In genomic region chr20:50193851-50194830, GRCh38 we compare ENCODE assay signal across 8 cellular contexts. TPM values are rescaled to one million over a fixed set of nuclear protein-coding genes. Genes with fewer than 3 reads are reported as not detected.
DNase-seq lines count a peak whose midpoint lies in the region; ATAC-seq, FAIRE-seq and TF ChIP-seq lines count a peak whose summit lies in the region.

No MANE protein-coding gene starts in this region.

- peak overlapping the region; percentile 1 to 85 for H3K18ac ChIP-seq in mesenchymal stem cell (ENCODE audit: low read depth in 1 of 2, low read length in 2 of 2)

- H3K4me3 ChIP-seq in heart right ventricle: peak overlapping the region; percentile 71 to 96 (median 88)
- peak overlapping the region; percentile 63 to 99 for H3K4me3 ChIP-seq in mesenchymal stem cell (ENCODE audit: insufficient read depth in 1 of 2, low read depth in 1 of 2, low read length in 2 of 2)
- H3K4me3 ChIP-seq in upper lobe of right lung: peak overlapping the region; percentile 87

- H2AK5ac ChIP-seq in mesenchymal stem cell (ENCODE audit: low read length, severe bottlenecking): peak overlapping the region; percentile 61

- DNase-seq in heart right ventricle: no peak
- DNase-seq in cardiac septum (ENCODE audit: low spot score): no peak
- DNase-seq in mesenchymal stem cell: peak; percentile 55
- DNase-seq in upper lobe of right lung: peak; percentile 78
- no peak for DNase-seq in superior temporal gyrus (ENCODE audit: extremely low spot score)
- DNase-seq in D721Med (ENCODE audit: insufficient read length, low spot score): no peak

- H3K4me2 ChIP-seq in mesenchymal stem cell (ENCODE audit: low read length, poor library complexity, severe bottlenecking): peak overlapping the region; percentile 93

- no peaks in the 10 kb centered on the region for H3K36me3 Mint-ChIP-seq in brain

- no peaks in the 10 kb centered on the region for H3K9me3 Mint-ChIP-seq in brain

- peak in 1 of 8 donors; percentile 0 for ATAC-seq in heart right ventricle
- ATAC-seq in upper lobe of right lung: no peak
- no peak for ATAC-seq in GM18517 (IDR thresholded peaks at IDR 0.05; ENCODE audit: unreplicated experiment)

- H3K14ac ChIP-seq in mesenchymal stem cell (ENCODE audit: low read length in 2 of 2): peak overlapping the region in 1 of 2 experiments; percentile 100

- H3K27ac Mint-ChIP-seq in brain: peak overlapping the region in 3 of 5 experiments; percentile 93 to 99 (median 95)

- peak overlapping the region in 1 of 2 experiments; percentile 40 for H2BK12ac ChIP-seq in mesenchymal stem cell (ENCODE audit: low read length in 2 of 2)

- H3K9me3 ChIP-seq in heart right ventricle (peaks cover 0 to 2% (median 0%) of the 10 kb centered on the region in 11 donors), mesenchymal stem cell (ENCODE audit: control insufficient read depth, low read length) (peaks cover 3% of the 10 kb centered on the region), upper lobe of right lung (no peaks in the 10 kb centered on the region)

- H2BK15ac ChIP-seq in mesenchymal stem cell (ENCODE audit: low read depth, poor library complexity, severe bottlenecking): peak overlapping the region; percentile 12

- H3K23ac ChIP-seq in mesenchymal stem cell (ENCODE audit: low read length in 2 of 2): peak overlapping the region in 1 of 2 experiments; percentile 84

- H3K36me3 ChIP-seq in heart right ventricle (peaks cover 0 to 27% (median 0%) of the 10 kb centered on the region in 9 donors), mesenchymal stem cell (ENCODE audit: control insufficient read depth in 1 of 2, insufficient read depth in 2 of 2, low read depth in 1 of 2, low read length in 2 of 2) (peaks cover 17 to 40% of the 10 kb centered on the region in 2 experiments), upper lobe of right lung (peaks cover 22% of the 10 kb centered on the region)

- peaks cover 0 to 9% (median 0%) of the 10 kb centered on the region in 7 donors for H3K27me3 ChIP-seq in heart right ventricle
- no peaks in the 10 kb centered on the region for H3K27me3 ChIP-seq in mesenchymal stem cell (ENCODE audit: control insufficient read depth in 1 of 2, insufficient read depth in 1 of 2, low read length in 2 of 2)
- H3K27me3 ChIP-seq in upper lobe of right lung: no peaks in the 10 kb centered on the region

- FAIRE-seq in D721Med (lab: Jason Lieb, UNC): no peak

- WGBS in heart right ventricle, 2 donors: 62 to 65% methylated on average over 23 of the region's 23 CpGs
- 80% methylated on average over 20 of the region's 23 CpGs for WGBS in mesenchymal stem cell

- no peak overlapping the region for H2BK5ac ChIP-seq in mesenchymal stem cell (ENCODE audit: low read depth, low read length, poor library complexity, severe bottlenecking)

- H3K4ac ChIP-seq in mesenchymal stem cell (ENCODE audit: low read depth in 1 of 2, low read length in 2 of 2): peak overlapping the region; percentile 0 to 25

- peak overlapping the region; percentile 53 for H4K8ac ChIP-seq in mesenchymal stem cell (ENCODE audit: low read length)

- H3K27ac ChIP-seq in heart right ventricle (peak overlapping the region; percentile 39 to 99 (median 99)), mesenchymal stem cell (ENCODE audit: low read length, poor library complexity, severe bottlenecking) (no peak overlapping the region), upper lobe of right lung (peak overlapping the region; percentile 99)

- peaks cover 56% of the 10 kb centered on the region for H3K27me3 Mint-ChIP-seq in brain

- intact Hi-C loops in heart right ventricle (cut with DNase I): loop anchor here in 8 of 10 donors (5.0 to 10.0 kb wide), 9 partner anchors 73 to 203 kb away; no protein-coding TSS in a partner anchor
- intact Hi-C loops in cardiac septum (cut with DNase I): loop anchor here (2.0 to 5.0 kb wide), 5 partner anchors 31 to 205 kb away; no protein-coding TSS in a partner anchor
- intact Hi-C loops in upper lobe of right lung (cut with DNase I): no loop called here

- TF ChIP-seq CTCF in heart right ventricle (IDR thresholded peaks at IDR 0.05): no peak
- TF ChIP-seq CTCF in brain (conservative IDR thresholded peaks at IDR 0.05): no peak
- TF ChIP-seq CTCF in upper lobe of right lung (IDR thresholded peaks at IDR 0.05): no peak
- no peak for TF ChIP-seq CTCF in D721Med (IDR thresholded peaks at IDR 0.05; ENCODE audit: insufficient read depth, missing control alignments)

- H3K9ac ChIP-seq in mesenchymal stem cell (ENCODE audit: low read length): peak overlapping the region; percentile 99

- H3K79me1 ChIP-seq in mesenchymal stem cell (replicated peaks; ENCODE audit: low read length, poor library complexity, severe bottlenecking): peaks cover 10% of the 10 kb centered on the region

- peaks cover 36% of the 10 kb centered on the region for H3K4me1 Mint-ChIP-seq in brain

- no peak overlapping the region for H2BK120ac ChIP-seq in mesenchymal stem cell (ENCODE audit: low read depth, low read length)

- no peak overlapping the region for H2AFZ ChIP-seq in mesenchymal stem cell (ENCODE audit: low read depth, low read length)

- H3K4me1 ChIP-seq in heart right ventricle (peaks cover 7 to 40% (median 25%) of the 10 kb centered on the region in 9 donors), mesenchymal stem cell (ENCODE audit: control insufficient read depth, insufficient read depth, low read depth, low read length) (peaks cover 30% of the 10 kb centered on the region), upper lobe of right lung (peaks cover 22% of the 10 kb centered on the region)

- H3K4me3 Mint-ChIP-seq in brain: peak overlapping the region; percentile 90 to 96 (median 91)

- H4K91ac ChIP-seq in mesenchymal stem cell (ENCODE audit: low read length): peak overlapping the region; percentile 82

RNA-seq across cellular contexts. Expression of gene CEBPB, which starts 3.5 kb away (rescaled TPM):
- 100 to 1,000 TPM in 1 of 10 donors, 10 to 100 TPM in 9; 28.9 to 104 (median 42.3) TPM for total RNA-seq in heart right ventricle
- 10 to 100 TPM; 20.9 to 44.1 TPM for polyA plus RNA-seq in heart right ventricle
- 33.2 TPM for total RNA-seq in cardiac septum
- polyA plus RNA-seq in brain (ENCODE audit: insufficient read depth, low read depth, low replicate concordance): 17.1 TPM
- 130 TPM for polyA plus RNA-seq in mesenchymal stem cell (2013, experiment 1 of 2)
- 131 TPM for polyA plus RNA-seq in mesenchymal stem cell (2013, experiment 2 of 2)
- 271 TPM for total RNA-seq in upper lobe of right lung

RNA-seq across cellular contexts. Expression of gene PEDS1, which starts 40.6 kb away (rescaled TPM):
- total RNA-seq in heart right ventricle (10 to 100 TPM; 12.2 to 36.2 (median 19.4) TPM), cardiac septum (15.2 TPM), upper lobe of right lung (31.3 TPM)
- polyA plus RNA-seq in heart right ventricle (10 to 100 TPM; 31.1 to 40.2 TPM), brain (ENCODE audit: insufficient read depth, low read depth, low replicate concordance) (45.1 TPM)
- polyA plus RNA-seq in mesenchymal stem cell (2013, experiment 1 of 2): 59.1 TPM
- 58.4 TPM for polyA plus RNA-seq in mesenchymal stem cell (2013, experiment 2 of 2)

Comparison
In these comparisons a context has a peak if more than half of its experiments do, and no peak if none do; other contexts are left out.
1. DNase-seq: peak in mesenchymal stem cell (single experiment) and upper lobe of right lung (single experiment); none in heart right ventricle (0 of 2), cardiac septum (single experiment), superior temporal gyrus (single experiment) and D721Med (single experiment).
2. Peak in every context shown above with its lines, with median percentiles within 50 percentile points of each other: H3K4me3 ChIP-seq.